ENCODE assay signal across 20 cellular contexts in the genomic region with DNA sequence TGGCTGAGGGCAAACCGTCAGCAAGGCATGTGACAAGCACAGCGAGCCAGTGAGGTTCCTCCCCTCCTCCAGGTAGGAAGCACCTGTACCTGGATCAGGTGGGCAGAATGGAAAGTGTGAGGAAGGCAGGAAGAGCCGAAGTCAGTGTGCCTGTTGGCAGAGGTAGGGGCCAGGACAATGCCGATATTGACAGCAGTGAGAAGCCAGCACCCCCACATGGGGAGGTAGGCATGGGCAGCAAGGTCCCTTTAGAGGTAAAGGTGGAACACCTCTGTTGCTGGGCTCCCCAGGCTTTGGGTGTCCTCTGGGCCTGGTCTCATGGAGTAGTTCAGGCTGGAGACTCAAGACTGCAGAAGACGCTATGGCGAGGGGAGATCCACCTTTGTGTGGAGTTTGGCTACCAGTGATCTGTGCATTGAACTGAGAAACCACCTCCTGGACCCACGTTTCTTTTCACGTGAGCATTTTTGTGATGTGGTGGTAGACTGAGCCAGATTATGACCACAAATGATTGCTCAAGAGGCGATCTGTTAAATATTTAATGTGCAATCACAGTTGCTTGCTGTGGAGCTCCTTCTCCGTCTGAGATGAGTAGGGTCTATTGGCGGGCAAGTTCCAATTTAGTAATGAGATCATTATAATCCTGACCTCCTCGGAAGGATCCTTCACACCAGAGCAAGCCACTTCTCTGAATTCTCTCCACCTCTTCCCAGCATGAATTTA.
DNase-seq lines count a peak whose midpoint lies in the region; ATAC-seq and TF ChIP-seq lines count a peak whose summit lies in the region.
"Had no signal": no experiment of that assay in that cellular context is flagged by ENCODE, and none has a peak within 500 bp of the region (broad histone marks: within the 10 kb centered on the region; RNA-seq: fewer than 3 reads in every experiment).

No MANE protein-coding gene starts in this region.

- H3K4me1 Mint-ChIP-seq in osteocyte (ENCODE audit: unreplicated experiment): no peaks in the 10 kb centered on the region
- H3K4me1 Mint-ChIP-seq: GM23338 had no signal

- H3K4me3 ChIP-seq in DND-41 (ENCODE audit: low read depth in 1 of 2, low read length in 2 of 2) (no peak overlapping the region), NB4 (ENCODE audit: low read depth, low read length) (no peak overlapping the region), fibroblast of mammary gland (ENCODE audit: control insufficient read depth, low read depth, low read length) (no peak overlapping the region), Karpas-422 (ENCODE audit: low read length) (no peak overlapping the region)
- H3K4me3 ChIP-seq: GM23338, Peyer's patch, SK-N-MC had no signal

- no peak overlapping the region for H3K4me3 Mint-ChIP-seq in osteocyte (ENCODE audit: unreplicated experiment)
- H3K4me3 Mint-ChIP-seq: GM23338 had no signal

- H3K27me3 Mint-ChIP-seq in osteocyte (ENCODE audit: unreplicated experiment): no peaks in the 10 kb centered on the region

- TF ChIP-seq CTCF in DND-41 (IDR thresholded peaks at IDR 0.05; ENCODE audit: borderline replicate concordance, extremely low read depth, low read length, poor library complexity, severe bottlenecking) (no peak), NB4 (IDR thresholded peaks at IDR 0.05; ENCODE audit: low read depth, low read length) (no peak), fibroblast of mammary gland (conservative IDR thresholded peaks at IDR 0.05; ENCODE audit: control insufficient read depth, insufficient read depth, low read depth, low read length) (no peak), osteocyte (IDR thresholded peaks at IDR 0.05) (no peak)

- H3K79me2 ChIP-seq in DND-41 (ENCODE audit: insufficient read depth, low read length) (peaks cover 45% of the 10 kb centered on the region; the same call in 1 of the 2 replicates), Karpas-422 (ENCODE audit: low read length) (no peaks in the 10 kb centered on the region)

- no peak for TF ChIP-seq POLR2A in NB4 (IDR thresholded peaks at IDR 0.05; ENCODE audit: extremely low read depth, insufficient read length)

- DNase-seq in DND-41 (no peak), NB4 (ENCODE audit: low read depth) (peak; percentile 48), fibroblast of mammary gland (ENCODE audit: low read depth) (peak; percentile 15), osteocyte (ENCODE audit: extremely low spot score, unreplicated experiment) (peak; percentile 73), Karpas-422 (no peak), epidermal melanocyte (ENCODE audit: insufficient read length, low spot score) (no peak), NCI-H1694 treated with DMSO at 0.1 percent for 48 hours (lab: John Stamatoyannopoulos, UW) (no peak)
- DNase-seq: ACHN; CD4-positive, alpha-beta memory T cell; DMS53; NCI-H1092; NCI-H1694; NCI-H2107; NCI-H2227 treated with DMSO at 0.1 percent for 48 hours; NCI-H524; Peyer's patch; Right ventricle myocardium superior had no signal

- no peak overlapping the region for H3K27ac Mint-ChIP-seq in osteocyte (ENCODE audit: unreplicated experiment)
- H3K27ac Mint-ChIP-seq: GM23338 had no signal

- no peaks in the 10 kb centered on the region for H3K36me3 Mint-ChIP-seq in osteocyte (ENCODE audit: unreplicated experiment)
- H3K36me3 Mint-ChIP-seq: CD4-positive, alpha-beta memory T cell had no signal

- peaks cover 12% of the 10 kb centered on the region; the same call in 1 of the 2 replicates for H3K36me3 ChIP-seq in DND-41 (ENCODE audit: insufficient read depth, low read length)
- no peaks in the 10 kb centered on the region for H3K36me3 ChIP-seq in Karpas-422 (ENCODE audit: insufficient read depth, low read length)
- H3K36me3 ChIP-seq: Peyer's patch had no signal

- H3K9ac ChIP-seq in DND-41 (ENCODE audit: low read depth, low read length) (no peak overlapping the region), Karpas-422 (ENCODE audit: low read length) (no peak overlapping the region)

- peak overlapping the region; percentile 53 for H3K27ac ChIP-seq in DND-41 (ENCODE audit: low read length)
- H3K27ac ChIP-seq in Karpas-422 (ENCODE audit: low read length): no peak overlapping the region
- H3K27ac ChIP-seq: Peyer's patch, SK-N-MC had no signal

- H4K20me1 ChIP-seq in DND-41 (ENCODE audit: insufficient read depth, low read length): peaks cover 29% of the 10 kb centered on the region
- no peaks in the 10 kb centered on the region for H4K20me1 ChIP-seq in Karpas-422 (ENCODE audit: insufficient read depth, low read depth, low read length)

- H2AFZ ChIP-seq in DND-41 (ENCODE audit: low read depth, low read length) (no peak overlapping the region), Karpas-422 (ENCODE audit: low read length) (no peak overlapping the region)
- H2AFZ ChIP-seq: GM23338 had no signal

- no peaks in the 10 kb centered on the region for H3K9me3 Mint-ChIP-seq in osteocyte (ENCODE audit: unreplicated experiment)
- H3K9me3 Mint-ChIP-seq: CD4-positive, alpha-beta memory T cell; GM23338 had no signal

- H3K9me2 ChIP-seq in Karpas-422 (replicated peaks; ENCODE audit: insufficient read depth, low read length): no peaks in the 10 kb centered on the region

- no peaks in the 10 kb centered on the region for H3K27me3 ChIP-seq in DND-41 (ENCODE audit: insufficient read depth, low read length, poor library complexity)
- H3K27me3 ChIP-seq in Karpas-422 (ENCODE audit: low read length): no peaks in the 10 kb centered on the region
- H3K27me3 ChIP-seq: Peyer's patch had no signal

- ATAC-seq in DND-41 (ENCODE audit: insufficient read depth, low read depth) (no peak), GM19328 (IDR thresholded peaks at IDR 0.05; ENCODE audit: unreplicated experiment) (no peak)
- ATAC-seq: GM23338 had no signal

- H3K9me3 ChIP-seq in DND-41 (ENCODE audit: insufficient read depth, low read length, severe bottlenecking): no peaks in the 10 kb centered on the region
- H3K9me3 ChIP-seq in Karpas-422 (ENCODE audit: low read length): no peaks in the 10 kb centered on the region
- H3K9me3 ChIP-seq: Peyer's patch had no signal

- H3K4me2 ChIP-seq in DND-41 (ENCODE audit: insufficient read depth, low read length) (no peak overlapping the region), Karpas-422 (ENCODE audit: low read depth, low read length, poor library complexity, severe bottlenecking) (no peak overlapping the region)
- H3K4me2 ChIP-seq: GM23338 had no signal

- H3K4me1 ChIP-seq in DND-41 (ENCODE audit: insufficient read depth, low read length): peaks cover 21% of the 10 kb centered on the region
- no peaks in the 10 kb centered on the region for H3K4me1 ChIP-seq in Karpas-422 (ENCODE audit: low read length)
- H3K4me1 ChIP-seq: Peyer's patch had no signal

Comparison
In these comparisons a context has a peak if more than half of its experiments do, and no peak if none do; other contexts are left out.
1. DNase-seq: peak in NB4 (single experiment), fibroblast of mammary gland (single experiment) and osteocyte (single experiment); none in DND-41 (single experiment), Karpas-422 (single experiment), epidermal melanocyte (single experiment) and NCI-H1694 treated with DMSO at 0.1 percent for 48 hours (single experiment).